Comparison of ENCODE assay signal across 1 cellular context in the genomic region with DNA sequence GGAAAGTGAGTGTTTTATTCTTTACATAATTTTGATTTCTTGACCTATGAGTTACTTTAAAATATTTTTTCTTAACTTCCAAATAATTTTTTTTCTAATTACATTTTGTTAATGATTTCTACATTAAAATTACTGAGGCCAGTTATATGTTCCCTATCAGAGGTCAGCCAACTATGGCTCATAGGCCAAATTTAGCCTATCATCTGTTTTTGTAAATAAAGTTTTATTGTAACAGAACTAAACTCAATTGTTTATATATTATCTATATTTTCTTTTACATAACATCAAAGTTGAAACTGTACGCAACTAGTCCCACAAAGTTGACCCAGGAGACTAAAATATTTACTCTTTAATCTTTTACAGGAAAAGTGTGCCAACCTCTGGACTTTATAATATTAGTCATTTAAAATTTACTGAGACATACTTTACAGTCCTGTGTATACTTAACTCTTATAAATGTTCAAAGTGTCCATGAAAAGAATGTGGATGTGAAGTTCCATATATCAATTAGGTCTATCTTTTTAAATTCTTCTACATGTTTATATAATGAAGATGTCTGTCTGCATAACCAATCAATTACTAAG.
TF ChIP-seq lines count a peak whose summit lies in the region.

No MANE protein-coding gene starts in this region.

TF ChIP-seq in K562, 482 proteins besides CTCF, POLR2A, EP300 and RAD21:
- TF ChIP-seq CEBPG (CRISPR knock-in tag; IDR thresholded peaks at IDR 0.05) (no peak), CEBPG (tag; conservative IDR thresholded peaks at IDR 0.05 in 1 of 2, IDR thresholded peaks at IDR 0.05 in 1 of 2) (no peak), ZBTB40 (IDR thresholded peaks at IDR 0.05) (peak; percentile 42; the same call in 1 of the 2 replicates), ZBTB40 (CRISPR knock-in tag; IDR thresholded peaks at IDR 0.05) (no peak)
TF ChIP-seq in K562: peak in this region for 1.
